Comparison of ENCODE assay signal across 1 cellular context in genomic region chr17:42051013-42051400, GRCh38.
TF ChIP-seq lines count a peak whose summit lies in the region.

No MANE protein-coding gene starts in this region.

TF ChIP-seq in GM23338, 12 proteins besides CTCF, POLR2A, EP300 and RAD21 (continued from another document):
- TF ChIP-seq ZNF462 (CRISPR knock-in tag; IDR thresholded peaks at IDR 0.05) (no peak), POLR2AphosphoS5 (IDR thresholded peaks at IDR 0.05; ENCODE audit: low read depth) (no peak), EZH2phosphoT487 (IDR thresholded peaks at IDR 0.05; ENCODE audit: unreplicated experiment) (no peak), REST (IDR thresholded peaks at IDR 0.05; ENCODE audit: unreplicated experiment) (no peak), CREB1 (CRISPR knock-in tag; IDR thresholded peaks at IDR 0.05; ENCODE audit: low read depth) (no peak)
